Comparison of ENCODE assay signal across 32 cellular contexts in the genomic region with DNA sequence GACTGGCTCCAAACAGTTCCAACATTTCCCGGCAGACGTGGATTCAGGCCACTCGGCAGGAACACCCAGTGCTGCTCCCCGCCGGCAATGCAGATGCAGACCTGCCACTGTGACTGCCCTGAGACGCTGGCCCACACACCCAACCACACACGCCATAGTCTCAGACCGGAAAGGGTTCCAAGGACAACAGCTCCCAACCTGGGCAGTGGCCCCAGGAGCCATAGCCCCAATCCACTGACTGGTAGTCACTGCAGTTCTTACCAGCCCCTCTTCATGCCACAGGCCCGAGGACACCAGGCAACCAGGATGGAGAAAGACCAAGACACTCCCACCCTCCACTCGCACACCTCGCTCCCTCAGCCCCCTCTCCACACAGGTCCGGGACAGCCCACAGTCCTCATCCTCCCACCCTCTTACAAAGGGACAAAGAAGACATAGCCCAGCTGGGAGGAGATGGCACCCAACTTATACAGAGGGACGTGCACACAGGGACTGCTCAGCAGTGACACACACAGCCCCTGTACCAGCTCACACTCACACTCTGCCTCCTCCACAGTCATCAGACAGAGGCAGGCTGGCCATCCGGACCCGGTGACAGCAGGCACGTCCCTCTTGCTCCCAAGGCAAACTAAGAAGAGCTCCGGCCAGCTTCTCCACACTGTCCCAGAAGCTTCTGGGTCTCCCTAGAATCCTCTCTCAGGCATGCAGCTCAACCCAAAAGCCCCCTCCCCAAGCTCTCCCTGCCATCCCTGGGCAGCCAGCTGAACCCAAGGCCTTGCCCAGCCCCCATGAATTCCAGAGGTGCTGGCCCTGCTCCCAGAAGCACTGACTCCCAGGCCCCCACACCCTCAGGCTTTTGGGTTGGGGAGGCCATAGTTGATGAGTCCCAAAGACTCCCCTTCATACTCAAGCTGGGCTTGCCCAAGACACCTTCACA. TPM values are rescaled to one million over a fixed set of nuclear protein-coding genes. Genes with fewer than 3 reads are reported as not detected.
DNase-seq lines count a peak whose midpoint lies in the region; ATAC-seq and TF ChIP-seq lines count a peak whose summit lies in the region.
"Had no signal": no experiment of that assay in that cellular context is flagged by ENCODE, and none has a peak within 500 bp of the region (broad histone marks: within the 10 kb centered on the region; RNA-seq: fewer than 3 reads in every experiment).

No MANE protein-coding gene starts in this region.

- peak; percentile 45 for DNase-seq in Right ventricle myocardium superior
- no peak for DNase-seq in Right ventricle myocardium inferior (ENCODE audit: missing footprints)
- DNase-seq in right atrium auricular region (ENCODE audit: low spot score): no peak
- DNase-seq in neuronal stem cell (ENCODE audit: low spot score): no peak
- no peak for DNase-seq in uterus
- DNase-seq in activated CD4-positive, alpha-beta T cell treated with anti-CD3 and anti-CD28 coated beads for 48 hours: no peak
- no peak for DNase-seq in effector CD4-positive, alpha-beta T cell
- DNase-seq: activated B cell treated with CpG ODN at 0.5 μM for 24 hours; activated CD8-positive, alpha-beta memory T cell treated with anti-CD3 and anti-CD28 coated beads, Interleukin-2, amount 10 ng/mL, durations not matched to agents 7 days and 5 days; activated gamma-delta T cell; activated naive CD8-positive, alpha-beta T cell treated with anti-CD3 and anti-CD28 coated beads for 36 hours; activated T-cell treated with anti-CD3 and anti-CD28 coated beads, Interleukin-2, amount 50 U/mL, for 4 hours; anterior cingulate cortex; cortex of kidney; DND-41; endodermal cell; GF-D8; IMR-90; NCI-H1048; NCI-H187; NCI-H510A; substantia nigra; upper lobe of right lung had no signal

- TF ChIP-seq POLR2A in uterus (IDR thresholded peaks at IDR 0.05): no peak

- H3K9me3 ChIP-seq in right atrium auricular region (no peaks in the 10 kb centered on the region), neuronal stem cell (replicated peaks in 1 of 2; ENCODE audit: control insufficient read depth in 2 of 2, insufficient read depth in 1 of 2, low read depth in 1 of 2, low read length in 2 of 2) (no peaks in the 10 kb centered on the region), uterus (no peaks in the 10 kb centered on the region)
- H3K9me3 ChIP-seq: upper lobe of right lung had no signal

- H3K4me3 ChIP-seq in right atrium auricular region: no peak overlapping the region
- no peak overlapping the region for H3K4me3 ChIP-seq in neuronal stem cell (ENCODE audit: low read length in 2 of 2)
- no peak overlapping the region for H3K4me3 ChIP-seq in uterus
- H3K4me3 ChIP-seq: lung, upper lobe of right lung had no signal

- H3K4me1 ChIP-seq in right atrium auricular region: peaks cover 0 to 52% of the 10 kb centered on the region in 2 donors
- peaks cover 16 to 25% of the 10 kb centered on the region in 2 donors for H3K4me1 ChIP-seq in neuronal stem cell (ENCODE audit: control insufficient read depth in 2 of 2, insufficient read depth in 1 of 2, low read depth in 1 of 2, low read length in 2 of 2)
- peaks cover 0 to 16% of the 10 kb centered on the region in 2 donors for H3K4me1 ChIP-seq in uterus

- H2BK15ac ChIP-seq in neuronal stem cell (ENCODE audit: low read length): no peak overlapping the region

- no peak overlapping the region for H2BK120ac ChIP-seq in neuronal stem cell (ENCODE audit: low read depth, low read length)

- H3K27me3 ChIP-seq in right atrium auricular region: no peaks in the 10 kb centered on the region
- H3K27me3 ChIP-seq in neuronal stem cell (ENCODE audit: control insufficient read depth in 3 of 3, insufficient read depth in 3 of 3, low read depth in 1 of 3, low read length in 3 of 3): peaks cover 0 to 10% (median 0%) of the 10 kb centered on the region in 3 experiments
- no peaks in the 10 kb centered on the region for H3K27me3 ChIP-seq in uterus

- no peak overlapping the region for H2BK12ac ChIP-seq in neuronal stem cell (ENCODE audit: low read length)

- intact Hi-C loops in Right ventricle myocardium superior (cut with DNase I) (no loop called here), Right ventricle myocardium inferior (cut with DNase I) (no loop called here), uterus (cut with DNase I; ENCODE audit: low total_unique reads) (no loop called here)

- H3K36me3 ChIP-seq in right atrium auricular region (peaks cover 28% of the 10 kb centered on the region), neuronal stem cell (replicated peaks in 1 of 2; ENCODE audit: control insufficient read depth in 2 of 2, insufficient read depth in 2 of 2, low read length in 2 of 2) (no peaks in the 10 kb centered on the region), uterus (no peaks in the 10 kb centered on the region)
- H3K36me3 ChIP-seq: upper lobe of right lung had no signal

- peak overlapping the region; percentile 55 for H3K23ac ChIP-seq in neuronal stem cell (ENCODE audit: low read depth, low read length, poor library complexity)

- peak overlapping the region; percentile 75 to 85 for H3K27ac ChIP-seq in right atrium auricular region
- H3K27ac ChIP-seq in neuronal stem cell (replicated peaks; ENCODE audit: low read length): no peak overlapping the region
- H3K27ac ChIP-seq in uterus: peak overlapping the region; percentile 12 to 32
- H3K27ac ChIP-seq: 22Rv1, C4-2B, upper lobe of right lung had no signal

- no peak overlapping the region for H3K4me2 ChIP-seq in neuronal stem cell (ENCODE audit: insufficient read depth, low read length, poor library complexity, severe bottlenecking)

- no peak overlapping the region for H4K91ac ChIP-seq in neuronal stem cell (ENCODE audit: low read depth, low read length, poor library complexity)

- H2BK5ac ChIP-seq in neuronal stem cell (ENCODE audit: low read length): peak overlapping the region; percentile 10

- no peak overlapping the region for H4K8ac ChIP-seq in neuronal stem cell (ENCODE audit: low read depth, low read length)

- peak overlapping the region; percentile 59 for H3K18ac ChIP-seq in neuronal stem cell (ENCODE audit: low read length)

- H3K4ac ChIP-seq in neuronal stem cell (ENCODE audit: low read length): no peak overlapping the region

- H2AK5ac ChIP-seq in neuronal stem cell (ENCODE audit: low read depth, low read length): peak overlapping the region; percentile 83

- ATAC-seq in Right ventricle myocardium superior (ENCODE audit: poor library complexity): peak; percentile 21
- no peak for ATAC-seq in Right ventricle myocardium inferior
- ATAC-seq in HG02938 (IDR thresholded peaks at IDR 0.05; ENCODE audit: unreplicated experiment): no peak
- ATAC-seq: activated CD8-positive, alpha-beta memory T cell treated with anti-CD3 and anti-CD28 coated beads, Interleukin-2, amount 10 ng/mL, durations not matched to agents 7 days and 5 days; activated T-cell treated with anti-CD3 and anti-CD28 coated beads, Interleukin-2, amount 50 U/mL, for 4 hours; esophagus mucosa; sciatic nerve; stimulated activated effector memory CD8-positive, alpha-beta T cell treated with anti-CD3 and anti-CD28 coated beads, Interleukin-12 subunit alpha, Interleukin-12 subunit beta, amount 100 ng/mL, for 72 hours; upper lobe of right lung had no signal

- no CpG with 5 or more reads among the region's 17 CpGs for WGBS in neuronal stem cell (ENCODE audit: extremely low coverage in 2 of 2, insufficient read length in 2 of 2, insufficient replicate concordance in 1 of 2), 2 donors

- H2AFZ ChIP-seq in neuronal stem cell (ENCODE audit: low read length): no peak overlapping the region

- no peak for TF ChIP-seq CTCF in right atrium auricular region (IDR thresholded peaks at IDR 0.05)
- no peak for TF ChIP-seq CTCF in uterus (IDR thresholded peaks at IDR 0.05)

- no peak overlapping the region for H3K9ac ChIP-seq in neuronal stem cell (ENCODE audit: low read depth, low read length, poor library complexity)

- H3K14ac ChIP-seq in neuronal stem cell (ENCODE audit: low read length): no peak overlapping the region

- H3K79me1 ChIP-seq in neuronal stem cell (ENCODE audit: low read depth, low read length): peaks cover 8% of the 10 kb centered on the region

RNA-seq across cellular contexts. Expression of gene KCNH2, which starts 24.8 kb away (rescaled TPM):
- 88.9 TPM for total RNA-seq in Right ventricle myocardium superior
- 97.3 TPM for total RNA-seq in Right ventricle myocardium inferior
- total RNA-seq in right atrium auricular region: 100 to 1,000 TPM; 119 to 128 TPM
- 9.1 TPM for polyA plus RNA-seq in neuronal stem cell (2013, experiment 1 of 2)
- 9.1 TPM for polyA plus RNA-seq in neuronal stem cell (2013, experiment 2 of 2)
- total RNA-seq in uterus: 10 to 100 TPM in 3 of 4 donors, 1 to 10 TPM in 1; 9.1 to 51.0 (median 22.8) TPM
- total RNA-seq: RPMI7951 had no signal

RNA-seq across cellular contexts. Expression of gene NOS3, which starts 37.5 kb away (rescaled TPM):
- total RNA-seq in Right ventricle myocardium superior: 10.0 TPM
- total RNA-seq in Right ventricle myocardium inferior: 19.4 TPM
- 10 to 100 TPM; 14.5 to 78.6 TPM for total RNA-seq in right atrium auricular region
- 5.4 TPM for polyA plus RNA-seq in neuronal stem cell (2013, experiment 1 of 2)
- 5.6 TPM for polyA plus RNA-seq in neuronal stem cell (2013, experiment 2 of 2)
- 10 to 100 TPM in 2 of 4 donors, 1 to 10 TPM in 2; 6.6 to 50.1 (median 15.8) TPM for total RNA-seq in uterus
- total RNA-seq: SK-MEL-5 had no signal
